8 cellular contexts compared by ENCODE assay signal in the genomic region with DNA sequence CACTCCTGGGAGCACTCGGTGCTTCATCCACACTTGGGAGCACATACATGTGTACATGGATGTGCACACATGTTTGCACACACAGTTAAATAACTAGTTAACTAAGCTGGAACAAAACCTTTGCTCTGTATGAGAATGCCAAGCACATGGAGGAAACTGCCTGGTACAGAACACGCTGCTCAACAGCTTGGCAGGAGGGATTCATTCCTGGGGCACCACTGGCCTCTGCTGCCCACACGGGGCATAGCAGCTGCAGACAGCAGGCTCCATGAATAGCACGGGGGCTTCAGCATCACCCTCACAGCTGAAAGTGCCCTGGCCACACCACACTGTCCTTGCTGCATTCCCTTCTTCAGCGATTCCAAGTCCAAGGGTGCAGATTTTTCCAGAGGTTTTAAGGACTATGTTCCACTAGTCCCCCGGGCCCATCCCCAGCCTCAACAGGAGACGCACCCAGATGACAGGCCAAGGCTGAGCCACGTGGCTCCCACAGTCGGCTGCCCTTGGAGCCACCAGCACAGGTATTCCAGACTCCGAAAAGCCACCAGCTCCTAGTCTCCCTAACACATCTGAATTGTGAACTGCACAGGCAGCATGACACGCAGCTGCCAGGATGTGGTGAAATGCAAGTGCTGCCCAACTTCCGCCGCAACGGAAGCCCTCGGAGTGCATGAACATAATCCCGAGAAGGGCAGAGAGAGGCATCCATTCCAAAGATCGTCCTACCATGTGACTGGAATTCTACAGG. TPM values are rescaled to one million over a fixed set of nuclear protein-coding genes. Genes with fewer than 3 reads are reported as not detected.
DNase-seq lines count a peak whose midpoint lies in the region; ATAC-seq lines count a peak whose summit lies in the region.

No MANE protein-coding gene starts in this region.

- DNase-seq in ELF-1 (ENCODE audit: low read depth, low spot score) (peak; percentile 53), LHCN-M2 (ENCODE audit: low read depth) (peak; percentile 50), T-helper 2 cell (peak in 3 of 5 experiments; percentile 37 to 93 (median 39)), kidney glomerular epithelial cell (lab: John Stamatoyannopoulos, UW) (peak; percentile 16)
- peak; percentile 38 for DNase-seq in central memory CD4-positive, alpha-beta T cell
- peak; percentile 19 to 23 for DNase-seq in stimulated activated CD4-positive, alpha-beta T cell treated with anti-CD3 and anti-CD28 coated beads, Interleukin-4, amount 100 ng/mL, for 48 hours (ENCODE audit: low read depth in 2 of 2)
- no peak for DNase-seq in NK-92 treated with Interleukin-12 subunit alpha and Interleukin-12 subunit beta, amount 100 ng/mL, for 24 hours (lab: John Stamatoyannopoulos, UW)

- no peak for ATAC-seq in GM21529 (IDR thresholded peaks at IDR 0.05; ENCODE audit: unreplicated experiment)

RNA-seq across cellular contexts. Expression of gene NPHP4, which starts 16.9 kb away (rescaled TPM):
- 4.5 and 4.7 TPM in 2 replicates for total RNA-seq in LHCN-M2 (2014; rRNA removed)
- polyA plus RNA-seq in LHCN-M2 (2012): 3.8 TPM
